In the genomic region with DNA sequence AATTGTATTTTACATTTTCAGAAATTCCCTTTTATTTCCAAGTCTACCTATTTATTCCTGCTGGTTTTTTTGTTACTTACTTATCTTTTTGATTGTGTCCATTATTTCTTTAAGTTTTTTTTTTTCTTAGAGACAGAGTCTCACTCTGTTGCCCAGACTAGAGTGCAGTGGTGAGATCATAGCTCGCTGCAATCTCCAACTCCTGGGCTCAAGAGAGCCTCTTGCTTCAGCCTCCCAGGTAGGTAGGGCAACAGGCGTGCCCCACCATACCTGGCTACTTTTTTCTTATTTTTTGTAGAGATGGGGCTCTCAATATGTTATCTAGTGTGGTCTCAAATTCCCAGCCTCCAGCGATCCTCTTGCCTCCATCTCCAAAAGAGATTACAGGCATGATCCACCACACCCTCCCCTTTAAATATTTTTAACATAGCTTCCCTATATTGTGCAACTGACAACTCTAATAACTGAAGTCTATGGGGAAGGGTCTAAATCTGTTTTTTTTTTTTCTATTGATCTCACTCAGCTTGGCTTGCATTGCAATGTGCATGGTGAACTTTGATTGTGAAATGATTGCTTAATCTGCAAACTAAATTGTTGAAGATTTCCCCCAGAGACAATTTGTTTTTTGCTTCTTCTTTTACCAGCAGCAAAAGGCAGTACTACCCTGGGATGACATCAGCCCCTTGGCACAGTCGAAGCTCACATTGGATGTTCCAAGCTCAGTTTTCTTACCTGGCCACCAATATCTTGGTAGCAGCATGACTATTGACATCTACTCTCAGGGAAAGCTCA, we compare ENCODE assay signal across 16 cellular contexts. TPM values are rescaled to one million over a fixed set of nuclear protein-coding genes. Genes with fewer than 3 reads are reported as not detected.
DNase-seq lines count a peak whose midpoint lies in the region; ATAC-seq and TF ChIP-seq lines count a peak whose summit lies in the region.
"Had no signal": no experiment of that assay in that cellular context is flagged by ENCODE, and none has a peak within 500 bp of the region (broad histone marks: within the 10 kb centered on the region; RNA-seq: fewer than 3 reads in every experiment).

No MANE protein-coding gene starts in this region.

- TF ChIP-seq POLR2A in IMR-90 (IDR thresholded peaks at IDR 0.05; ENCODE audit: low read depth, low read length) (no peak), heart left ventricle (IDR thresholded peaks at IDR 0.05) (no peak), Peyer's patch (IDR thresholded peaks at IDR 0.05) (no peak)

- no peaks in the 10 kb centered on the region for H3K79me1 ChIP-seq in IMR-90 (ENCODE audit: low read depth in 1 of 2, low read length in 2 of 2)

- no peak overlapping the region for H3K9ac ChIP-seq in IMR-90 (ENCODE audit: low read depth, low read length)

- no peak overlapping the region for H2BK5ac ChIP-seq in IMR-90 (ENCODE audit: low read depth, low read length, poor library complexity, severe bottlenecking)

- no peak overlapping the region for H3K56ac ChIP-seq in IMR-90 (ENCODE audit: extremely low read depth, insufficient read depth, low read length)

- H4K91ac ChIP-seq in IMR-90 (ENCODE audit: insufficient read depth, low read depth, low read length) = no peak overlapping the region

- TF ChIP-seq RAD21 in IMR-90 (IDR thresholded peaks at IDR 0.05; ENCODE audit: low read length) = no peak

- dilution Hi-C loops in IMR-90 (cut with HindIII; ENCODE audit: low sequenced_read_pairs, unreplicated experiment) = no loop called here

- no peak overlapping the region for H2AK9ac ChIP-seq in IMR-90 (replicated peaks; ENCODE audit: low read depth, low read length, poor library complexity)

- H3K9me1 ChIP-seq in IMR-90 (ENCODE audit: insufficient read depth, low read length) = no peaks in the 10 kb centered on the region

- no peak overlapping the region for H3K4ac ChIP-seq in IMR-90 (ENCODE audit: low read depth, low read length)

- ATAC-seq in GM19468 (IDR thresholded peaks at IDR 0.05; ENCODE audit: extremely low read depth, unreplicated experiment) = peak; percentile 3
- no peak for ATAC-seq in IMR-90 (ENCODE audit: low read depth)
- peak; percentile 34 for ATAC-seq in upper lobe of right lung
- ATAC-seq in heart left ventricle = no peak
- ATAC-seq: Right ventricle myocardium inferior had no signal

- no peak overlapping the region for H3K27ac ChIP-seq in IMR-90 (ENCODE audit: insufficient read depth, low read length)
- no peak overlapping the region for H3K27ac ChIP-seq in upper lobe of right lung
- no peak overlapping the region for H3K27ac ChIP-seq in heart left ventricle
- H3K27ac ChIP-seq in Peyer's patch = no peak overlapping the region

- TF ChIP-seq CTCF in IMR-90 (conservative IDR thresholded peaks at IDR 0.05; ENCODE audit: low read depth, low read length) (no peak), upper lobe of right lung (IDR thresholded peaks at IDR 0.05) (no peak), heart left ventricle (IDR thresholded peaks at IDR 0.05) (no peak), Peyer's patch (IDR thresholded peaks at IDR 0.05) (no peak)

- POLR2A ChIA-PET in IMR-90 (lab: Charles Lee; ENCODE audit: unreplicated experiment) = no interaction called here

- no peak overlapping the region for H2AFZ ChIP-seq in IMR-90 (replicated peaks; ENCODE audit: low read length, poor library complexity)

- intact Hi-C loops in IMR-90 (cut with micrococcal nuclease) = no loop called here
- intact Hi-C loops in upper lobe of right lung (cut with DNase I) = no loop called here
- intact Hi-C loops in heart left ventricle (cut with DNase I) = no loop called here

- H3K4me3 ChIP-seq in IMR-90 (ENCODE audit: insufficient read depth, low read depth, low read length) (no peak overlapping the region), upper lobe of right lung (no peak overlapping the region), heart left ventricle (no peak overlapping the region), Peyer's patch (no peak overlapping the region)

- no peak overlapping the region for H3K18ac ChIP-seq in IMR-90 (ENCODE audit: low read depth, low read length)

- H3K14ac ChIP-seq in IMR-90 (replicated peaks; ENCODE audit: low read depth, low read length) = no peak overlapping the region

- no peak overlapping the region for H4K5ac ChIP-seq in IMR-90 (ENCODE audit: low read depth, low read length)

- CTCF ChIA-PET in IMR-90 (lab: Yijun Ruan, JAX) = no interaction called here

- H3K27me3 ChIP-seq in IMR-90 (ENCODE audit: control insufficient read depth, insufficient read depth, low read length) (peaks cover 5% of the 10 kb centered on the region), upper lobe of right lung (peaks cover 6% of the 10 kb centered on the region), heart left ventricle (peaks cover 0 to 14% (median 0%) of the 10 kb centered on the region in 9 donors), Peyer's patch (no peaks in the 10 kb centered on the region)

- in situ Hi-C loops in IMR-90 (cut with MboI; ENCODE audit: low sequenced_read_pairs) = no loop called here

- no TSS peak for BruUV-seq in IMR-90 (replicated peaks; lab: Mats Ljungman, UMichigan)

- H3K36me3 ChIP-seq in IMR-90 (ENCODE audit: control insufficient read depth, insufficient read depth, low read length) (no peaks in the 10 kb centered on the region), upper lobe of right lung (no peaks in the 10 kb centered on the region), heart left ventricle (no peaks in the 10 kb centered on the region), Peyer's patch (no peaks in the 10 kb centered on the region)

- no peak overlapping the region for H4K8ac ChIP-seq in IMR-90 (ENCODE audit: low read depth in 2 of 2, low read length in 2 of 2)

- H2BK15ac ChIP-seq in IMR-90 (ENCODE audit: low read depth, low read length) = no peak overlapping the region

- H3K9me3 ChIP-seq in IMR-90 (ENCODE audit: control insufficient read depth, insufficient read depth, low read length) = no peaks in the 10 kb centered on the region
- no peaks in the 10 kb centered on the region for H3K9me3 ChIP-seq in upper lobe of right lung
- H3K9me3 ChIP-seq in heart left ventricle = no peaks in the 10 kb centered on the region
- no peaks in the 10 kb centered on the region for H3K9me3 ChIP-seq in Peyer's patch

- no peaks in the 10 kb centered on the region for H4K20me1 ChIP-seq in IMR-90 (ENCODE audit: insufficient read depth, low read length)

- 33% methylated on average over 1 of the region's 4 CpGs; no CpG with 5 or more reads in 1 of the 2 experiments for WGBS in IMR-90 (ENCODE audit: extremely low coverage in 2 of 2, insufficient read length in 1 of 2), 2 experiments
- WGBS in heart left ventricle, 4 donors = 70 to 86% (median 84%) methylated on average over 4 of the region's 4 CpGs

- no peak overlapping the region for H3K4me2 ChIP-seq in IMR-90 (ENCODE audit: low read depth, low read length)

- no peak overlapping the region for H2BK20ac ChIP-seq in IMR-90 (ENCODE audit: low read depth, low read length)

- no peaks in the 10 kb centered on the region for H3K4me1 ChIP-seq in IMR-90 (ENCODE audit: control insufficient read depth, insufficient read depth, low read length)
- no peaks in the 10 kb centered on the region for H3K4me1 ChIP-seq in upper lobe of right lung
- peaks cover 0 to 14% (median 0%) of the 10 kb centered on the region in 12 donors for H3K4me1 ChIP-seq in heart left ventricle
- H3K4me1 ChIP-seq in Peyer's patch = no peaks in the 10 kb centered on the region

- H2BK120ac ChIP-seq in IMR-90 (ENCODE audit: low read depth, low read length) = no peak overlapping the region

- no peak for DNase-seq in IMR-90
- peak; percentile 80 for DNase-seq in SIG-M5 treated with dmso at 0.1 percent for 504 hours (lab: John Stamatoyannopoulos, UW; ENCODE audit: unreplicated experiment)
- DNase-seq in upper lobe of right lung = no peak
- no peak for DNase-seq in heart left ventricle
- DNase-seq in Peyer's patch = no peak
- DNase-seq in NCI-H510A treated with DMSO at 0.1 percent for 48 hours (lab: John Stamatoyannopoulos, UW) = no peak
- DNase-seq: activated CD4-positive, alpha-beta memory T cell treated with anti-CD3 and anti-CD28 coated beads, Interleukin-2, amount 10 ng/mL, durations not matched to agents 7 days and 5 days; activated naive CD4-positive, alpha-beta T cell treated with anti-CD3 and anti-CD28 coated beads, Interleukin-2, amount 10 ng/mL, durations not matched to agents 7 days and 5 days; activated T-cell treated with anti-CD3 and anti-CD28 coated beads, Interleukin-2, amount 50 U/mL, for 24 hours; aorta; endodermal cell; NCI-H1694; NCI-H226; posterior cingulate gyrus had no signal

- no peak overlapping the region for H3K23ac ChIP-seq in IMR-90 (ENCODE audit: low read depth, low read length)

- H2AK5ac ChIP-seq in IMR-90 (ENCODE audit: low read depth, low read length) = no peak overlapping the region

TF ChIP-seq in IMR-90, 13 proteins besides CTCF, POLR2A, EP300 and RAD21:
- TF ChIP-seq RFX5 (IDR thresholded peaks at IDR 0.05; ENCODE audit: low read depth, low read length) (no peak), CEBPB (IDR thresholded peaks at IDR 0.05; ENCODE audit: low read depth, low read length) (peak; percentile 47)

RNA-seq across cellular contexts. Expression of a gene that starts 25.7 kb away (rescaled TPM):
- total RNA-seq in IMR-90 (2012; rRNA removed) (0.18 and 0.28 TPM in 2 replicates), upper lobe of right lung (0.38 TPM), heart left ventricle (1 to 10 TPM in 5 of 9 donors, under 1 TPM in 4; 0.23 to 1.6 (median 1.0) TPM), Peyer's patch (1 to 10 TPM in 1 of 4 donors, under 1 TPM in 1, not detected in 2; 0.54 to 9.9 TPM)
- polyA plus RNA-seq in IMR-90 (2012; rRNA removed) (0.10 and 0.17 TPM in 2 replicates), heart left ventricle (under 1 TPM; 0.36 to 0.50 TPM)
- polyA plus RNA-seq in IMR-90 (2012; cell fraction: cytosol; rRNA removed) = 0.08 and 0.34 TPM in 2 replicates
- polyA plus RNA-seq in IMR-90 (2012; cell fraction: nucleus; rRNA removed; ENCODE audit: low replicate concordance) = 0.03 and 0.16 TPM in 2 replicates

Comparison
In these comparisons a context has a peak if more than half of its experiments do, and no peak if none do; other contexts are left out.
1. ATAC-seq: peak in GM19468 (single experiment) and upper lobe of right lung (single experiment); none in IMR-90 (single experiment) and heart left ventricle (0 of 4).